ENCODE assay signal across 1 cellular context in the genomic region with DNA sequence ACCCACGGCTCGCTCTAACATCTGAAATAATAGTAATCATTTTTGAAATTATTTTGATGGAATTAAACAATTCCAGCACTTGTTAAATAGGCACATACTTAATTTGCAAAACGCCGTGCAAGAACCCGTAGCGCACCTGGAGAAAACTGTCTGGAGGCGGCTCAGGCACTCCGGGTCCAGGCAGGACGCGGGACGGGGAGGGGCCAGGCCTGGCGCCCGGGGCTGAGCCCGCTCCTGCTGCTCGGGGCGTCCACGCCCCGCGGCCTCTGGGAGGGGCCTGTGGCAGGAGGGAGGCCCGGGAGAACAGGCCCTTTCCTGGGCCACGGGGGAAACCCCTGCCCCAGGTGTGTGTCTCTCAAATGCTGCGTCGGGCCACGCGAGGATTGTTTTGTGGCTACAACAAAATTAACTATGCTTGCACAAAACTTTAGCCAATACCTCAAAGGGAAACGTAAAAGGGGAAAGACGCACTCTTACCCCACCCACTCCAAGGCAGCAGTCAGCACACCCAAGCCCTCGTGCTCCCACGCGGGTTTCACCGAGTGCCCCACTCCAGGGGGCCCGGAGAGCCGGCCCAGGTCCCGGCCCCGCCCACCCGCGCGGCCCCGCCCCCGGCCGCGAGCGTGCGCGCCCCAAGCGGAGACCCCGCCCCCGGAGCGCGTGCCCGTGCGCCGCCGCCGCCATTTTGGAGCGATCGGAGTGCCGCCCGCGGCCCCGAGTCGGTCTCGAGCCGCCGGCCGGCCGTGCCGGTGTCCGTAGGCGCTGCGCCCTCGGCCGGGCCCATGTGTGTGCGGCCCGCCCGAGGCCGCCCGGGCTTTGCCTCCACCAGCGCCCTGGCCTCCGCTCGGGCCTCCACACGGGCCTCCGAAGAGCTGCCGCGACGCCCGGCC.
A peak's percentile ranks its signal among the peaks of the same experiment; 100 is the strongest.
TF ChIP-seq lines count a peak whose summit lies in the region.

Gene PPP6R2, plus strand, starts transcription at position 677 of the 890 bp plus-strand sequence. CDS start 50,582 bp downstream, outside the sequence.

TF ChIP-seq in K562, 482 proteins besides CTCF, POLR2A, EP300 and RAD21 (continued from another document and continues in another):
- TF ChIP-seq ZNF518B (CRISPR knock-in tag; IDR thresholded peaks at IDR 0.05) (no peak), NFE2 (IDR thresholded peaks at IDR 0.05; ENCODE audit: low read depth) (no peak), PML (IDR thresholded peaks at IDR 0.05; ENCODE audit: low read length) (no peak), MTA1 (IDR thresholded peaks at IDR 0.05; ENCODE audit: borderline replicate concordance) (0 out of 2 replicates have a peak, but pooled peaks have one; percentile 23), ATF7 (IDR thresholded peaks at IDR 0.05) (0 out of 2 replicates have a peak, but pooled peaks have one; percentile 2), ETS2 (tag; IDR thresholded peaks at IDR 0.05; ENCODE audit: borderline replicate concordance, poor library complexity, severe bottlenecking) (no peak), KAT7 (CRISPR knock-in tag; IDR thresholded peaks at IDR 0.05; ENCODE audit: borderline replicate concordance) (no peak), RBM14 (IDR thresholded peaks at IDR 0.05; ENCODE audit: borderline replicate concordance, insufficient read depth, low read depth, low read length) (no peak), ZNF175 (CRISPR knock-in tag; IDR thresholded peaks at IDR 0.05; ENCODE audit: low read depth) (no peak), E2F5 (CRISPR knock-in tag; IDR thresholded peaks at IDR 0.05) (no peak), TAF9B (IDR thresholded peaks at IDR 0.05; ENCODE audit: partially characterized antibody) (no peak), RBM22 (IDR thresholded peaks at IDR 0.05; ENCODE audit: low read depth, low read length, poor library complexity, severe bottlenecking) (no peak), THAP7 (CRISPR knock-in tag; IDR thresholded peaks at IDR 0.05) (no peak), ZNF766 (CRISPR knock-in tag; conservative IDR thresholded peaks at IDR 0.05) (peak; percentile 49; the same call in 1 of the 2 replicates), BCLAF1 (IDR thresholded peaks at IDR 0.05; ENCODE audit: borderline replicate concordance in 1 of 2, control insufficient read depth in 1 of 2, low read depth in 2 of 2, low read length in 1 of 2) (no peak), MYBL2 (IDR thresholded peaks at IDR 0.05; ENCODE audit: low read depth) (no peak), MYBL2 (CRISPR knock-in tag; IDR thresholded peaks at IDR 0.05; ENCODE audit: borderline replicate concordance) (no peak), SIN3A (IDR thresholded peaks at IDR 0.05; ENCODE audit: borderline replicate concordance in 2 of 2, control insufficient read depth in 1 of 2, low read depth in 2 of 2, low read length in 2 of 2) (peak in 1 of 2 experiments; percentile 4; a peak in 1 of 4 replicates), BACH1 (tag; IDR thresholded peaks at IDR 0.05) (no peak), MCM7 (IDR thresholded peaks at IDR 0.05) (no peak), DDX20 (tag; IDR thresholded peaks at IDR 0.05; ENCODE audit: low read depth) (no peak), ZNF253 (CRISPR knock-in tag; conservative IDR thresholded peaks at IDR 0.05) (no peak), EWSR1 (IDR thresholded peaks at IDR 0.05; ENCODE audit: borderline replicate concordance, low read depth, partially characterized antibody) (no peak), CEBPG (CRISPR knock-in tag; IDR thresholded peaks at IDR 0.05) (no peak), CEBPG (tag; conservative IDR thresholded peaks at IDR 0.05 in 1 of 2, IDR thresholded peaks at IDR 0.05 in 1 of 2) (no peak), RNF2 (IDR thresholded peaks at IDR 0.05) (no peak), CREB1 (IDR thresholded peaks at IDR 0.05) (no peak), CREB1 (CRISPR knock-in tag; IDR thresholded peaks at IDR 0.05) (no peak), GATA2 (CRISPR knock-in tag; IDR thresholded peaks at IDR 0.05) (no peak), ZSCAN29 (IDR thresholded peaks at IDR 0.05) (no peak), FOXA1 (IDR thresholded peaks at IDR 0.05; ENCODE audit: borderline replicate concordance) (no peak), RB1 (IDR thresholded peaks at IDR 0.05; ENCODE audit: low read depth) (peak; percentile 57; the same call in 1 of the 2 replicates), BCOR (IDR thresholded peaks at IDR 0.05) (no peak), FOXJ3 (CRISPR knock-in tag; IDR thresholded peaks at IDR 0.05) (no peak), KDM1A (IDR thresholded peaks at IDR 0.05) (0 out of 4 replicates have a peak, but pooled peaks of 1 of the 2 experiments have one; percentile 8), CC2D1A (IDR thresholded peaks at IDR 0.05) (no peak), ETV5 (CRISPR knock-in tag; IDR thresholded peaks at IDR 0.05; ENCODE audit: low read depth) (no peak), MTA2 (IDR thresholded peaks at IDR 0.05; ENCODE audit: low read depth) (no peak), TSHZ1 (CRISPR knock-in tag; IDR thresholded peaks at IDR 0.05) (no peak), RBBP5 (IDR thresholded peaks at IDR 0.05; ENCODE audit: borderline replicate concordance, insufficient read depth, low read length, poor library complexity, severe bottlenecking) (peak; percentile 84)
- TF ChIP-seq, protein P1, sequence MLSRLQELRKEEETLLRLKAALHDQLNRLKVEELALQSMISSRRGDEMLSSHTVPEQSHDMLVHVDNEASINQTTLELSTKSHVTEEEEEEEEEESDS (CRISPR knock-in tag; IDR thresholded peaks at IDR 0.05): no peak
- TF ChIP-seq, protein P2, sequence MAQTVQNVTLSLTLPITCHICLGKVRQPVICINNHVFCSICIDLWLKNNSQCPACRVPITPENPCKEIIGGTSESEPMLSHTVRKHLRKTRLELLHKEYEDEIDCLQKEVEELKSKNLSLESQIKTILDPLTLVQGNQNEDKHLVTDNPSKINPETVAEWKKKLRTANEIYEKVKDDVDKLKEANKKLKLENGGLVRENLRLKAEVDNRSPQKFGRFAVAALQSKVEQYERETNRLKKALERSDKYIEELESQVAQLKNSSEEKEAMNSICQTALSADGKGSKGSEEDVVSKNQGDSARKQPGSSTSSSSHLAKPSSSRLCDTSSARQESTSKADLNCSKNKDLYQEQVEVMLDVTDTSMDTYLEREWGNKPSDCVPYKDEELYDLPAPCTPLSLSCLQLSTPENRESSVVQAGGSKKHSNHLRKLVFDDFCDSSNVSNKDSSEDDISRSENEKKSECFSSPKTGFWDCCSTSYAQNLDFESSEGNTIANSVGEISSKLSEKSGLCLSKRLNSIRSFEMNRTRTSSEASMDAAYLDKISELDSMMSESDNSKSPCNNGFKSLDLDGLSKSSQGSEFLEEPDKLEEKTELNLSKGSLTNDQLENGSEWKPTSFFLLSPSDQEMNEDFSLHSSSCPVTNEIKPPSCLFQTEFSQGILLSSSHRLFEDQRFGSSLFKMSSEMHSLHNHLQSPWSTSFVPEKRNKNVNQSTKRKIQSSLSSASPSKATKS (CRISPR knock-in tag; IDR thresholded peaks at IDR 0.05): no peak
- TF ChIP-seq, protein P3, sequence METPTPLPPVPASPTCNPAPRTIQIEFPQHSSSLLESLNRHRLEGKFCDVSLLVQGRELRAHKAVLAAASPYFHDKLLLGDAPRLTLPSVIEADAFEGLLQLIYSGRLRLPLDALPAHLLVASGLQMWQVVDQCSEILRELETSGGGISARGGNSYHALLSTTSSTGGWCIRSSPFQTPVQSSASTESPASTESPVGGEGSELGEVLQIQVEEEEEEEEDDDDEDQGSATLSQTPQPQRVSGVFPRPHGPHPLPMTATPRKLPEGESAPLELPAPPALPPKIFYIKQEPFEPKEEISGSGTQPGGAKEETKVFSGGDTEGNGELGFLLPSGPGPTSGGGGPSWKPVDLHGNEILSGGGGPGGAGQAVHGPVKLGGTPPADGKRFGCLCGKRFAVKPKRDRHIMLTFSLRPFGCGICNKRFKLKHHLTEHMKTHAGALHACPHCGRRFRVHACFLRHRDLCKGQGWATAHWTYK (CRISPR knock-in tag; IDR thresholded peaks at IDR 0.05): no peak
- TF ChIP-seq, protein P4, sequence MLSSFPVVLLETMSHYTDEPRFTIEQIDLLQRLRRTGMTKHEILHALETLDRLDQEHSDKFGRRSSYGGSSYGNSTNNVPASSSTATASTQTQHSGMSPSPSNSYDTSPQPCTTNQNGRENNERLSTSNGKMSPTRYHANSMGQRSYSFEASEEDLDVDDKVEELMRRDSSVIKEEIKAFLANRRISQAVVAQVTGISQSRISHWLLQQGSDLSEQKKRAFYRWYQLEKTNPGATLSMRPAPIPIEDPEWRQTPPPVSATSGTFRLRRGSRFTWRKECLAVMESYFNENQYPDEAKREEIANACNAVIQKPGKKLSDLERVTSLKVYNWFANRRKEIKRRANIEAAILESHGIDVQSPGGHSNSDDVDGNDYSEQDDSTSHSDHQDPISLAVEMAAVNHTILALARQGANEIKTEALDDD (IDR thresholded peaks at IDR 0.05): no peak
- TF ChIP-seq, protein P5, sequence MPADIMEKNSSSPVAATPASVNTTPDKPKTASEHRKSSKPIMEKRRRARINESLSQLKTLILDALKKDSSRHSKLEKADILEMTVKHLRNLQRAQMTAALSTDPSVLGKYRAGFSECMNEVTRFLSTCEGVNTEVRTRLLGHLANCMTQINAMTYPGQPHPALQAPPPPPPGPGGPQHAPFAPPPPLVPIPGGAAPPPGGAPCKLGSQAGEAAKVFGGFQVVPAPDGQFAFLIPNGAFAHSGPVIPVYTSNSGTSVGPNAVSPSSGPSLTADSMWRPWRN (IDR thresholded peaks at IDR 0.05; ENCODE audit: low read depth): no peak
